1 cellular context compared by ENCODE assay signal in genomic region chr3:134092231-134092701, GRCh38.
A peak's percentile ranks its signal among the peaks of the same experiment; 100 is the strongest.
TF ChIP-seq lines count a peak whose summit lies in the region.

No MANE protein-coding gene starts in this region.

TF ChIP-seq in IMR-90, 13 proteins besides CTCF, POLR2A, EP300 and RAD21:
- TF ChIP-seq BHLHE40 (IDR thresholded peaks at IDR 0.05; ENCODE audit: low read depth, low read length) (no peak), CEBPB (IDR thresholded peaks at IDR 0.05; ENCODE audit: low read depth, low read length) (peak; percentile 33; the same call in 1 of the 2 replicates), RFX5 (IDR thresholded peaks at IDR 0.05; ENCODE audit: low read depth, low read length) (no peak)
TF ChIP-seq in IMR-90: peak in this region for 1.
